11 cellular contexts compared by ENCODE assay signal in genomic region chr11:118786657-118787056, GRCh38. TPM values are rescaled to one million over a fixed set of nuclear protein-coding genes. Genes with fewer than 3 reads are reported as not detected.
DNase-seq lines count a peak whose midpoint lies in the region; ATAC-seq and TF ChIP-seq lines count a peak whose summit lies in the region.
"Had no signal": no experiment of that assay in that cellular context is flagged by ENCODE, and none has a peak within 500 bp of the region (broad histone marks: within the 10 kb centered on the region; RNA-seq: fewer than 3 reads in every experiment).

No MANE protein-coding gene starts in this region.

- H3K36me3 Mint-ChIP-seq in activated naive CD4-positive, alpha-beta T cell treated with anti-CD3 and anti-CD28 coated beads for 36 hours (ENCODE audit: low read depth): peaks cover 60% of the 10 kb centered on the region
- peaks cover 19 to 39% of the 10 kb centered on the region in 2 donors for H3K36me3 Mint-ChIP-seq in stimulated activated naive B cell treated with anti-CD40 and anti-IgM and Interleukin-4, amounts not matched to agents 10 μg/mL and 1 μg/mL and 100 μg/mL, for 72 hours

- H3K27ac ChIP-seq in SU-DHL-6 (ENCODE audit: low read depth, low read length) (peak overlapping the region; percentile 16; the same call in 1 of the 2 replicates), fibroblast of lung (ENCODE audit: insufficient read depth, low read length) (no peak overlapping the region), body of pancreas (peak overlapping the region in 1 of 4 donors; percentile 32)

- H3K27me3 Mint-ChIP-seq in activated naive CD4-positive, alpha-beta T cell treated with anti-CD3 and anti-CD28 coated beads for 36 hours (ENCODE audit: low read depth): no peaks in the 10 kb centered on the region
- no peaks in the 10 kb centered on the region for H3K27me3 Mint-ChIP-seq in stimulated activated naive B cell treated with anti-CD40 and anti-IgM and Interleukin-4, amounts not matched to agents 10 μg/mL and 1 μg/mL and 100 μg/mL, for 72 hours

- 22 to 31% methylated on average over 2 of the region's 2 CpGs for WGBS in body of pancreas, 2 donors

- peaks cover 29% of the 10 kb centered on the region for H3F3A ChIP-seq in SU-DHL-6 (ENCODE audit: insufficient read depth)

- peak overlapping the region; percentile 48 for H3K4me3 Mint-ChIP-seq in activated naive CD4-positive, alpha-beta T cell treated with anti-CD3 and anti-CD28 coated beads for 36 hours
- peak overlapping the region; percentile 66 to 69 for H3K4me3 Mint-ChIP-seq in stimulated activated naive B cell treated with anti-CD40 and anti-IgM and Interleukin-4, amounts not matched to agents 10 μg/mL and 1 μg/mL and 100 μg/mL, for 72 hours

- H3K4me1 ChIP-seq in fibroblast of lung (ENCODE audit: control insufficient read depth, extremely low read depth, insufficient read depth, low read length) (peaks cover 5% of the 10 kb centered on the region), body of pancreas (peaks cover 62% of the 10 kb centered on the region)

- intact Hi-C loops in activated naive CD4-positive, alpha-beta T cell treated with anti-CD3 and anti-CD28 coated beads for 36 hours (cut with micrococcal nuclease): no loop called here
- intact Hi-C loops in body of pancreas (cut with DNase I): no loop called here

- no peak for DNase-seq in activated naive CD4-positive, alpha-beta T cell treated with anti-CD3 and anti-CD28 coated beads for 36 hours
- DNase-seq in activated naive CD4-positive, alpha-beta T cell treated with Interleukin-2 at 50 U/mL for 16 hours: no peak
- DNase-seq in fibroblast of lung (ENCODE audit: low read depth in 2 of 2) (no peak), body of pancreas (no peak), HT-29 (ENCODE audit: low spot score) (no peak)
- DNase-seq in stimulated activated naive B cell treated with anti-CD40 and anti-IgM and Interleukin-4, amounts not matched to agents 10 μg/mL and 1 μg/mL and 100 μg/mL, for 72 hours: no peak
- DNase-seq in stimulated activated CD4-positive, alpha-beta T cell treated with anti-CD3 and anti-CD28 coated beads, Interleukin-2, amount 100 ng/mL, for 48 hours: no peak
- DNase-seq: left lung, NCI-H187 had no signal

- H3K4me3 ChIP-seq in SU-DHL-6 (ENCODE audit: insufficient read depth, low read length, poor library complexity, severe bottlenecking): no peak overlapping the region
- H3K4me3 ChIP-seq in fibroblast of lung (replicated peaks in 1 of 4; ENCODE audit: control extremely low read depth in 1 of 4, insufficient read depth in 1 of 4, low read depth in 3 of 4, low read length in 4 of 4): peak overlapping the region in 1 of 4 experiments; percentile 34
- no peak overlapping the region for H3K4me3 ChIP-seq in body of pancreas

- peaks cover 45% of the 10 kb centered on the region for H3K4me1 Mint-ChIP-seq in activated naive CD4-positive, alpha-beta T cell treated with anti-CD3 and anti-CD28 coated beads for 36 hours (ENCODE audit: low read depth)
- peaks cover 11 to 48% of the 10 kb centered on the region in 2 donors for H3K4me1 Mint-ChIP-seq in stimulated activated naive B cell treated with anti-CD40 and anti-IgM and Interleukin-4, amounts not matched to agents 10 μg/mL and 1 μg/mL and 100 μg/mL, for 72 hours

- peak overlapping the region; percentile 73 for H3K4me2 ChIP-seq in SU-DHL-6 (ENCODE audit: low read depth, low read length, poor library complexity, severe bottlenecking)
- H3K4me2 ChIP-seq in fibroblast of lung (ENCODE audit: extremely low read depth, insufficient read depth, low read length): peak overlapping the region; percentile 2

- no peaks in the 10 kb centered on the region for H3K9me3 ChIP-seq in SU-DHL-6 (ENCODE audit: insufficient read depth, low read length)
- H3K9me3 ChIP-seq in fibroblast of lung (ENCODE audit: control insufficient read depth, insufficient read depth, low read depth, low read length): no peaks in the 10 kb centered on the region
- H3K9me3 ChIP-seq in body of pancreas: no peaks in the 10 kb centered on the region
- H3K9me3 ChIP-seq: left lung, thoracic aorta had no signal

- TF ChIP-seq POLR2A in body of pancreas (IDR thresholded peaks at IDR 0.05): no peak

- ATAC-seq in stimulated activated naive B cell treated with anti-CD40 and anti-IgM and Interleukin-4, amounts not matched to agents 10 μg/mL and 1 μg/mL and 100 μg/mL, for 72 hours (replicated peaks): no peak
- ATAC-seq in body of pancreas: no peak
- ATAC-seq: left lung had no signal

- H3K36me3 ChIP-seq in SU-DHL-6 (ENCODE audit: low read length) (peaks cover 20% of the 10 kb centered on the region), fibroblast of lung (ENCODE audit: control insufficient read depth, insufficient read depth, low read length) (peaks cover 4% of the 10 kb centered on the region), body of pancreas (replicated peaks in 1 of 2; ENCODE audit: insufficient read depth in 1 of 2, low read depth in 2 of 2) (no peaks in the 10 kb centered on the region)

- H3K79me2 ChIP-seq in SU-DHL-6 (ENCODE audit: insufficient read depth, low read length) (peaks cover 91% of the 10 kb centered on the region), fibroblast of lung (ENCODE audit: control insufficient read depth, insufficient read depth, low read length) (peaks cover 90% of the 10 kb centered on the region)

- CTCF ChIA-PET in activated naive CD4-positive, alpha-beta T cell treated with anti-CD3 and anti-CD28 coated beads for 36 hours (lab: Charles Lee): interaction anchor here (3.4 to 7.7 kb wide), 4 partner anchors 91 to 108 kb away, joined by 15 to 76 read pairs (median 37); partner anchors contain the start of gene CXCR5

- H3K9ac ChIP-seq in SU-DHL-6 (ENCODE audit: low read length) (peak overlapping the region; percentile 17; the same call in 1 of the 2 replicates), fibroblast of lung (ENCODE audit: insufficient read depth, low read length) (no peak overlapping the region)

- H3K27me3 ChIP-seq in SU-DHL-6 (ENCODE audit: low read length) (no peaks in the 10 kb centered on the region), fibroblast of lung (ENCODE audit: control insufficient read depth, insufficient read depth, low read length) (no peaks in the 10 kb centered on the region), body of pancreas (no peaks in the 10 kb centered on the region)
- H3K27me3 ChIP-seq: left lung had no signal

- TF ChIP-seq CTCF in SU-DHL-6 (IDR thresholded peaks at IDR 0.05; ENCODE audit: insufficient read depth, low read length, poor library complexity, severe bottlenecking) (no peak), fibroblast of lung (conservative IDR thresholded peaks at IDR 0.05 in 1 of 2, IDR thresholded peaks at IDR 0.05 in 1 of 2; ENCODE audit: low read depth in 1 of 2, low read length in 2 of 2) (no peak), body of pancreas (IDR thresholded peaks at IDR 0.05) (no peak)

- H3K9me3 Mint-ChIP-seq in activated naive CD4-positive, alpha-beta T cell treated with anti-CD3 and anti-CD28 coated beads for 36 hours: no peaks in the 10 kb centered on the region
- H3K9me3 Mint-ChIP-seq in stimulated activated naive B cell treated with anti-CD40 and anti-IgM and Interleukin-4, amounts not matched to agents 10 μg/mL and 1 μg/mL and 100 μg/mL, for 72 hours: no peaks in the 10 kb centered on the region

- H2AFZ ChIP-seq in SU-DHL-6 (ENCODE audit: low read depth, low read length, severe bottlenecking) (no peak overlapping the region), fibroblast of lung (ENCODE audit: low read length) (no peak overlapping the region)

- no peaks in the 10 kb centered on the region for H3K9me2 ChIP-seq in SU-DHL-6 (replicated peaks; ENCODE audit: insufficient read depth, low read length)

- H3K27ac Mint-ChIP-seq in activated naive CD4-positive, alpha-beta T cell treated with anti-CD3 and anti-CD28 coated beads for 36 hours: peak overlapping the region; percentile 81
- H3K27ac Mint-ChIP-seq in stimulated activated naive B cell treated with anti-CD40 and anti-IgM and Interleukin-4, amounts not matched to agents 10 μg/mL and 1 μg/mL and 100 μg/mL, for 72 hours: peak overlapping the region; percentile 77

- H4K20me1 ChIP-seq in SU-DHL-6 (ENCODE audit: low read depth, low read length) (peaks cover 29% of the 10 kb centered on the region), fibroblast of lung (ENCODE audit: control insufficient read depth, extremely low read depth, insufficient read depth, low read length) (no peaks in the 10 kb centered on the region)

RNA-seq across cellular contexts. Expression of gene DDX6, which starts 4.3 kb away (rescaled TPM):
- total RNA-seq in activated naive CD4-positive, alpha-beta T cell treated with anti-CD3 and anti-CD28 coated beads for 36 hours: 100 to 1,000 TPM; 274 to 279 TPM
- total RNA-seq in fibroblast of lung (92.2 and 105 TPM in 2 replicates), body of pancreas (10 to 100 TPM; 63.3 to 69.8 TPM)
- 75.7 and 91.2 TPM in 2 replicates for polyA plus RNA-seq in fibroblast of lung
- 48.5 and 57.0 TPM in 2 replicates for polyA plus RNA-seq in fibroblast of lung (2012)
- 19.7 and 23.5 TPM in 2 replicates for polyA minus RNA-seq in fibroblast of lung (ENCODE audit: low replicate concordance)
- total RNA-seq in HT-29 (2014; rRNA removed; shearing (Covaris generic)): 26.3 and 30.5 TPM in 2 replicates
